13 cellular contexts compared by ENCODE assay signal in the genomic region with DNA sequence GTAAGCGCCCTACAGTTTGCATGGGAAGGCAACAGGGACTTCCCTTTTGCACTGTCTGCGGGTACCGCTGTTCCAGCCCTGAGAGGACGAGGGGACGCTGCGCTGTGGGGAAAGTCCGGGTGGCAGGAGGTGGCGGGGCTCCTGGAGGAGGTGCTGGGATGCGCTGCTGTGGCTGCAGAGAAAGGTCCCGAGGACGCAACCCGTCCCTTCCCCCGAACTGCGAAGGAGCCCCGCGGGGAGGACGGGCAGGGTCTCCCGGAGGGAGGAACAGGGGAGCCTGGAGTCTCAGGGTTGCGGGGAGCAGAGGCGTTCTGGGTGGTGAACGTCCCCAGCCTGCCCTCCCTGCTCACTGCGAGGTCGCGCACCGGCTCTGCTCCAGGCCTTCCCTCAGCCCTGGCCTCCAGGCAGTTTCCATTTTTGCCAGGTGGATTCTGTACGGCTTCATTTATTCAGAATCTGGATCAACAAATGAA.
DNase-seq lines count a peak whose midpoint lies in the region; ATAC-seq and TF ChIP-seq lines count a peak whose summit lies in the region.
"Had no signal": no experiment of that assay in that cellular context is flagged by ENCODE, and none has a peak within 500 bp of the region (broad histone marks: within the 10 kb centered on the region; RNA-seq: fewer than 3 reads in every experiment).

No MANE protein-coding gene starts in this region.

- no peak for ATAC-seq in HG02571 (IDR thresholded peaks at IDR 0.05; ENCODE audit: unreplicated experiment)

- H3K27ac ChIP-seq in ACC112 (ENCODE audit: low read depth, low read length) = peak overlapping the region; percentile 67
- peak overlapping the region; percentile 86 for H3K27ac ChIP-seq in left ventricle myocardium inferior (replicated peaks)
- H3K27ac ChIP-seq in ovary = peak overlapping the region; percentile 70 to 82

- H3K4me3 ChIP-seq in ACC112 (ENCODE audit: low read depth, low read length) = peak overlapping the region; percentile 65
- H3K4me3 ChIP-seq in adipocyte (ENCODE audit: low read length) = peak overlapping the region; percentile 52
- peak overlapping the region; percentile 46 for H3K4me3 ChIP-seq in left ventricle myocardium inferior
- H3K4me3 ChIP-seq in ovary = no peak overlapping the region
- H3K4me3 ChIP-seq: pancreas had no signal

- intact Hi-C loops in left ventricle myocardium inferior (cut with micrococcal nuclease) (no loop called here), ovary (cut with DNase I) (no loop called here)

- H3K79me2 ChIP-seq in ACC112 (ENCODE audit: control insufficient read depth, insufficient read depth, low read length, unreplicated experiment) = no peaks in the 10 kb centered on the region

- WGBS in ovary, 3 donors = 44 to 61% (median 52%) methylated on average over 26 of the region's 26 CpGs

- no peaks in the 10 kb centered on the region for H3K27me3 ChIP-seq in ACC112 (ENCODE audit: insufficient read depth, low read length)
- H3K27me3 ChIP-seq in adipocyte (replicated peaks; ENCODE audit: control insufficient read depth, insufficient read depth, low read length) = no peaks in the 10 kb centered on the region
- H3K27me3 ChIP-seq in left ventricle myocardium inferior (ENCODE audit: low read depth) = no peaks in the 10 kb centered on the region
- no peaks in the 10 kb centered on the region for H3K27me3 ChIP-seq in ovary
- H3K27me3 ChIP-seq: pancreas had no signal

- DNase-seq in adipocyte (ENCODE audit: low read depth) (no peak), left ventricle myocardium inferior (peak; percentile 23), ovary (peak in 3 of 5 donors; percentile 24 to 49 (median 40)), RKO (ENCODE audit: low spot score) (no peak)
- DNase-seq in stimulated activated CD4-positive, alpha-beta T cell treated with anti-CD3 and anti-CD28 coated beads, Interleukin-12 subunit alpha, Interleukin-12 subunit beta, amount 100 ng/mL, for 4 hours = no peak
- DNase-seq in activated CD4-positive, alpha-beta T cell treated with anti-CD3 and anti-CD28 coated beads for 1 hour = no peak
- DNase-seq: ACHN; activated T-cell treated with anti-CD3 and anti-CD28 coated beads, Interleukin-2, amount 50 U/mL, for 48 hours; NCI-H187; pancreas; T-helper 9 cell had no signal

- TF ChIP-seq POLR2A in ovary (IDR thresholded peaks at IDR 0.05) = no peak

- H3K9me3 ChIP-seq in adipocyte (ENCODE audit: control insufficient read depth, low read length) (no peaks in the 10 kb centered on the region), left ventricle myocardium inferior (replicated peaks) (no peaks in the 10 kb centered on the region), ovary (no peaks in the 10 kb centered on the region)
- H3K9me3 ChIP-seq: pancreas had no signal

- TF ChIP-seq CTCF in left ventricle myocardium inferior (IDR thresholded peaks at IDR 0.05; ENCODE audit: borderline replicate concordance) = no peak
- no peak for TF ChIP-seq CTCF in ovary (IDR thresholded peaks at IDR 0.05)

- no peak for TF ChIP-seq EP300 in ovary (IDR thresholded peaks at IDR 0.05)

- H3K36me3 ChIP-seq in ACC112 (ENCODE audit: insufficient read depth, low read length) (no peaks in the 10 kb centered on the region), adipocyte (ENCODE audit: control insufficient read depth, insufficient read depth, low read length, severe bottlenecking) (no peaks in the 10 kb centered on the region), left ventricle myocardium inferior (no peaks in the 10 kb centered on the region), ovary (no peaks in the 10 kb centered on the region)
- H3K36me3 ChIP-seq: pancreas had no signal

- peak overlapping the region; percentile 76 for H3K9ac ChIP-seq in adipocyte (ENCODE audit: low read length)

- peak overlapping the region; percentile 23 for H2AFZ ChIP-seq in ACC112 (ENCODE audit: low read length, unreplicated experiment)

- H3K4me1 ChIP-seq in ACC112 (ENCODE audit: control insufficient read depth, insufficient read depth, low read length, unreplicated experiment) (peaks cover 12% of the 10 kb centered on the region), adipocyte (ENCODE audit: control insufficient read depth, insufficient read depth, low read length) (peaks cover 26% of the 10 kb centered on the region), left ventricle myocardium inferior (peaks cover 18% of the 10 kb centered on the region), ovary (ENCODE audit: insufficient read depth) (peaks cover 28% of the 10 kb centered on the region)
- H3K4me1 ChIP-seq: pancreas had no signal

Comparison
In these comparisons a context has a peak if more than half of its experiments do, and no peak if none do; other contexts are left out.
1. DNase-seq: peak in left ventricle myocardium inferior (single experiment) and ovary (3 of 5); none in adipocyte (single experiment), stimulated activated CD4-positive, alpha-beta T cell treated with anti-CD3 and anti-CD28 coated beads, Interleukin-12 subunit alpha, Interleukin-12 subunit beta, amount 100 ng/mL, for 4 hours (single experiment), activated CD4-positive, alpha-beta T cell treated with anti-CD3 and anti-CD28 coated beads for 1 hour (single experiment) and RKO (single experiment).
2. Peak in every context shown above with its lines, with median percentiles within 50 percentile points of each other: H3K27ac ChIP-seq.